In genomic region chr2:172428841-172429173, GRCh38 we compare ENCODE assay signal across 8 cellular contexts. TPM values are rescaled to one million over a fixed set of nuclear protein-coding genes. Genes with fewer than 3 reads are reported as not detected.
DNase-seq lines count a peak whose midpoint lies in the region; ATAC-seq and TF ChIP-seq lines count a peak whose summit lies in the region.

No MANE protein-coding gene starts in this region.

- no peak for TF ChIP-seq RAD21 in neural cell (conservative IDR thresholded peaks at IDR 0.05)

- H3K79me2 ChIP-seq in neural cell (replicated peaks; ENCODE audit: insufficient read depth, low read length), result peaks cover 21% of the 10 kb centered on the region

- H3K27me3 ChIP-seq in BLaER1 treated with 17β-estradiol and CSF1 and Interleukin-3, amounts not matched to agents 10 nM and 100 nM, result peaks cover 11 to 69% (median 30%) of the 10 kb centered on the region in 11 experiments; a peak in 18 of 22 replicates
- H3K27me3 ChIP-seq in NT2/D1 (ENCODE audit: insufficient read depth, insufficient read length) (peaks cover 5% of the 10 kb centered on the region), neural cell (ENCODE audit: insufficient read depth, low read depth, low read length) (peaks cover 10% of the 10 kb centered on the region)

- TF ChIP-seq CTCF in epithelial cell of esophagus (IDR thresholded peaks at IDR 0.05; ENCODE audit: insufficient read depth, low read depth, low read length, missing control alignments) (no peak), neural cell (IDR thresholded peaks at IDR 0.05; ENCODE audit: poor library complexity, severe bottlenecking) (no peak)

- H3K9ac ChIP-seq in BLaER1 treated with 17β-estradiol and CSF1 and Interleukin-3, amounts not matched to agents 10 nM and 100 nM, result peak overlapping the region in 6 of 11 experiments; percentile 59 to 78 (median 74); a peak in 6 of 22 replicates
- H3K9ac ChIP-seq in NT2/D1 (ENCODE audit: insufficient read length, low read depth), result peak overlapping the region; percentile 95
- peak overlapping the region; percentile 7 for H3K9ac ChIP-seq in neural cell (ENCODE audit: low read length)

- no peak for TF ChIP-seq EP300 in neural cell (conservative IDR thresholded peaks at IDR 0.05; ENCODE audit: poor library complexity, severe bottlenecking)

- peaks cover 0 to 22% (median 13%) of the 10 kb centered on the region in 11 experiments; a peak in 6 of 22 replicates for H4K20me1 ChIP-seq in BLaER1 treated with 17β-estradiol and CSF1 and Interleukin-3, amounts not matched to agents 10 nM and 100 nM
- H4K20me1 ChIP-seq in neural cell (ENCODE audit: insufficient read depth), result no peaks in the 10 kb centered on the region

- no peaks in the 10 kb centered on the region for H3K36me3 ChIP-seq in BLaER1 treated with 17β-estradiol and CSF1 and Interleukin-3, amounts not matched to agents 10 nM and 100 nM
- peaks cover 2% of the 10 kb centered on the region for H3K36me3 ChIP-seq in NT2/D1 (ENCODE audit: insufficient read depth, insufficient read length, low read length)
- no peaks in the 10 kb centered on the region for H3K36me3 ChIP-seq in neural cell (ENCODE audit: insufficient read depth, low read length)

- peaks cover 33 to 44% (median 41%) of the 10 kb centered on the region in 10 experiments for H3K4me1 ChIP-seq in BLaER1 treated with 17β-estradiol and CSF1 and Interleukin-3, amounts not matched to agents 10 nM and 100 nM
- H3K4me1 ChIP-seq in NT2/D1 (ENCODE audit: insufficient read depth, insufficient read length), result peaks cover 7% of the 10 kb centered on the region

- no peak overlapping the region for H2AFZ ChIP-seq in neural cell (ENCODE audit: low read depth, low read length)

- H3K27ac ChIP-seq in BLaER1 treated with 17β-estradiol and CSF1 and Interleukin-3, amounts not matched to agents 10 nM and 100 nM, result no peak overlapping the region
- no peak overlapping the region for H3K27ac ChIP-seq in neural cell (ENCODE audit: low read length)

- ATAC-seq in GM19395 (IDR thresholded peaks at IDR 0.05; ENCODE audit: unreplicated experiment) (no peak), GM19455 (IDR thresholded peaks at IDR 0.05; ENCODE audit: unreplicated experiment) (no peak)

- no peaks in the 10 kb centered on the region for H3K9me3 ChIP-seq in BLaER1 treated with 17β-estradiol and CSF1 and Interleukin-3, amounts not matched to agents 10 nM and 100 nM (replicated peaks in 1 of 11)
- no peaks in the 10 kb centered on the region for H3K9me3 ChIP-seq in NT2/D1 (ENCODE audit: insufficient read depth, low read length)
- no peaks in the 10 kb centered on the region for H3K9me3 ChIP-seq in neural cell (ENCODE audit: low read length)

- no peaks in the 10 kb centered on the region for H3K9me2 ChIP-seq in neural cell (ENCODE audit: insufficient read depth, low read length)

- DNase-seq in NT2/D1 (ENCODE audit: low read depth, low spot score) (no peak), epithelial cell of esophagus (ENCODE audit: low read depth) (no peak), KG1 (lab: John Stamatoyannopoulos, UW) (no peak), epidermal melanocyte (ENCODE audit: insufficient read length, low spot score) (no peak)

- H3K4me3 ChIP-seq in BLaER1 treated with 17β-estradiol and CSF1 and Interleukin-3, amounts not matched to agents 10 nM and 100 nM, result peak overlapping the region; percentile 70 to 84 (median 79); a peak in 19 of 20 replicates
- peak overlapping the region; percentile 78 for H3K4me3 ChIP-seq in NT2/D1 (ENCODE audit: insufficient read length, low read depth)
- H3K4me3 ChIP-seq in epithelial cell of esophagus (ENCODE audit: low read length), result peak overlapping the region; percentile 95
- peak overlapping the region; percentile 87 for H3K4me3 ChIP-seq in neural cell (ENCODE audit: low read length)

- no peaks in the 10 kb centered on the region for H3F3A ChIP-seq in neural cell (ENCODE audit: insufficient read depth, low read length, poor library complexity, severe bottlenecking)

- H3K4me2 ChIP-seq in BLaER1 treated with 17β-estradiol and CSF1 and Interleukin-3, amounts not matched to agents 10 nM and 100 nM, result peak overlapping the region; percentile 96 to 100 (median 98)
- H3K4me2 ChIP-seq in neural cell (ENCODE audit: low read length), result peak overlapping the region; percentile 65

TF ChIP-seq in neural cell, 6 proteins besides CTCF, POLR2A, EP300 and RAD21:
- TF ChIP-seq TAF1 (IDR thresholded peaks at IDR 0.05; ENCODE audit: low read depth) (no peak), POLR2AphosphoS5 (IDR thresholded peaks at IDR 0.05) (no peak), EZH2 (IDR thresholded peaks at IDR 0.05; ENCODE audit: borderline replicate concordance, insufficient read depth, low read length, poor library complexity, severe bottlenecking) (no peak), REST (IDR thresholded peaks at IDR 0.05; ENCODE audit: borderline replicate concordance) (no peak), MXI1 (conservative IDR thresholded peaks at IDR 0.05; ENCODE audit: poor library complexity, severe bottlenecking) (no peak), SMC3 (conservative IDR thresholded peaks at IDR 0.05; ENCODE audit: poor library complexity) (no peak)

RNA-seq across cellular contexts. Expression of gene ITGA6, which starts 1.4 kb away (rescaled TPM):
- polyA plus RNA-seq in neural cell, result 14.4 and 21.7 TPM in 2 replicates
- 27.3 and 30.0 TPM in 2 replicates for polyA minus RNA-seq in neural cell

Comparison
In these comparisons a context has a peak if more than half of its experiments do, and no peak if none do; other contexts are left out.
1. H3K9ac ChIP-seq: peak in every context shown above with its lines; median percentile 95 in NT2/D1; 74 in BLaER1 treated with 17β-estradiol and CSF1 and Interleukin-3, amounts not matched to agents 10 nM and 100 nM; 7 in neural cell.